ENCODE assay signal across 23 cellular contexts in the genomic region with DNA sequence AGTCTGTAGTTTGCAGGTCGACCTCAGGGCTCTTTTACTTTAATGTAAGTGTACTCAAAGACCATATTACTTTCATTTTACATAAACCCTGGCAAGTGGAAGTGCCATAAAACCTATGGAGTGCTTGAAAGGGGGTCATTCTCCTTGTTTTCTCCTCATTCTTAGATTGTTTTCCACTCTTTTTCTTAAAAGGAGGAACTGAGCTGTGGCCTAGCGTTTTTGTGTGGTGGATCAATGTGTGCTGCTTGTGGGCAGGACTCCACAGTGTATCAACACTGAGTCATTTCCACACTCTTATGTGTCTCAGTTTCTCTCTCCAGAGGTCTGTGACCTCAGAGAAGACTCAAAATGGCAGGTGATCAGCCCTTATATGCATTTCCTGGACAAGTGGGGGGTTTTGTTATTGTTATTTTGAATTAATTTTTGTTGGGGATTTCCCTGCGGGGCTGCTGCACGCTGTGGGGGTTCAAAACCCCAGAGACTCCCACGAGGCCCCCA.
A peak's percentile ranks its signal among the peaks of the same experiment; 100 is the strongest.
DNase-seq lines count a peak whose midpoint lies in the region; ATAC-seq, FAIRE-seq and TF ChIP-seq lines count a peak whose summit lies in the region.
"Had no signal": no experiment of that assay in that cellular context is flagged by ENCODE, and none has a peak within 500 bp of the region (broad histone marks: within the 10 kb centered on the region; RNA-seq: fewer than 3 reads in every experiment).

No MANE protein-coding gene starts in this region.

- H3K9me2 ChIP-seq in Karpas-422 (replicated peaks; ENCODE audit: insufficient read depth, low read length), result no peaks in the 10 kb centered on the region

- H3K4me3 ChIP-seq in Karpas-422 (ENCODE audit: low read length), result no peak overlapping the region
- peak overlapping the region; percentile 15; the same call in 1 of the 2 replicates for H3K4me3 ChIP-seq in OCI-LY3 (ENCODE audit: low read length)
- H3K4me3 ChIP-seq: BLaER1, GM23248, MG63 had no signal

- H3K9ac ChIP-seq in Karpas-422 (ENCODE audit: low read length) (no peak overlapping the region), OCI-LY3 (ENCODE audit: low read length) (no peak overlapping the region)
- H3K9ac ChIP-seq: BLaER1, GM23248 had no signal

- peak; percentile 23 for FAIRE-seq in H54 (lab: Jason Lieb, UNC)
- no peak for FAIRE-seq in RCC 7860 (lab: Jason Lieb, UNC)
- FAIRE-seq: D721Med, HepG2 had no signal

- no peaks in the 10 kb centered on the region for H3K4me1 Mint-ChIP-seq in activated naive CD4-positive, alpha-beta T cell treated with anti-CD3 and anti-CD28 coated beads, Interleukin-2, amount 10 ng/mL, durations not matched to agents 7 days and 5 days
- no peaks in the 10 kb centered on the region for H3K4me1 Mint-ChIP-seq in CD4-positive, alpha-beta T cell (ENCODE audit: low read depth)
- H3K4me1 Mint-ChIP-seq: CD4-positive, CD25-positive, alpha-beta regulatory T cell had no signal

- TF ChIP-seq POLR2A in H54 (IDR thresholded peaks at IDR 0.05; ENCODE audit: low read depth, low read length), result no peak

- H3K36me3 Mint-ChIP-seq in activated naive CD4-positive, alpha-beta T cell treated with anti-CD3 and anti-CD28 coated beads, Interleukin-2, amount 10 ng/mL, durations not matched to agents 7 days and 5 days, result no peaks in the 10 kb centered on the region
- no peaks in the 10 kb centered on the region for H3K36me3 Mint-ChIP-seq in CD4-positive, alpha-beta T cell (ENCODE audit: low read depth)
- H3K36me3 Mint-ChIP-seq: CD4-positive, CD25-positive, alpha-beta regulatory T cell had no signal

- H3K36me3 ChIP-seq in Karpas-422 (ENCODE audit: insufficient read depth, low read length), result no peaks in the 10 kb centered on the region
- H3K36me3 ChIP-seq in OCI-LY3 (replicated peaks; ENCODE audit: low read depth, low read length), result no peaks in the 10 kb centered on the region
- H3K36me3 ChIP-seq: BLaER1, MG63 had no signal

- POLR2A ChIA-PET in CD4-positive, alpha-beta T cell (lab: Charles Lee), result no interaction called here

- no peaks in the 10 kb centered on the region for H3K79me2 ChIP-seq in Karpas-422 (ENCODE audit: low read length)
- no peaks in the 10 kb centered on the region for H3K79me2 ChIP-seq in OCI-LY3 (ENCODE audit: low read length)

- H3K9me3 ChIP-seq in Karpas-422 (ENCODE audit: low read length), result peaks cover 2% of the 10 kb centered on the region; the same call in 1 of the 2 replicates
- H3K9me3 ChIP-seq in OCI-LY3 (ENCODE audit: insufficient read depth, low read length), result no peaks in the 10 kb centered on the region
- peaks cover 6% of the 10 kb centered on the region for H3K9me3 ChIP-seq in CD4-positive, alpha-beta T cell (ENCODE audit: control insufficient read depth, low read length)
- H3K9me3 ChIP-seq: BLaER1, MG63 had no signal

- H3K4me1 ChIP-seq in Karpas-422 (ENCODE audit: low read length) (no peaks in the 10 kb centered on the region), OCI-LY3 (ENCODE audit: low read length) (peaks cover 24% of the 10 kb centered on the region)
- H3K4me1 ChIP-seq: BLaER1 had no signal

- no peak overlapping the region for H3K27ac Mint-ChIP-seq in activated naive CD4-positive, alpha-beta T cell treated with anti-CD3 and anti-CD28 coated beads, Interleukin-2, amount 10 ng/mL, durations not matched to agents 7 days and 5 days
- H3K27ac Mint-ChIP-seq in CD4-positive, alpha-beta T cell, result no peak overlapping the region
- H3K27ac Mint-ChIP-seq: CD4-positive, CD25-positive, alpha-beta regulatory T cell had no signal

- CTCF ChIA-PET in activated naive CD4-positive, alpha-beta T cell treated with anti-CD3 and anti-CD28 coated beads, Interleukin-2, amount 10 ng/mL, durations not matched to agents 7 days and 5 days (lab: Charles Lee), result no interaction called here
- CTCF ChIA-PET in CD4-positive, alpha-beta T cell (lab: Charles Lee), result no interaction called here

- H3K27me3 ChIP-seq in Karpas-422 (ENCODE audit: low read length) (no peaks in the 10 kb centered on the region), OCI-LY3 (ENCODE audit: low read depth, low read length) (no peaks in the 10 kb centered on the region)
- no peaks in the 10 kb centered on the region for H3K27me3 ChIP-seq in CD4-positive, alpha-beta T cell (ENCODE audit: control insufficient read depth, insufficient read depth, low read length)
- H3K27me3 ChIP-seq: BLaER1, MG63 had no signal

- H2AFZ ChIP-seq in Karpas-422 (ENCODE audit: low read length) (peak overlapping the region; percentile 43; the same call in 1 of the 2 replicates), OCI-LY3 (ENCODE audit: low read depth, low read length) (peak overlapping the region; percentile 73; the same call in 1 of the 2 replicates)
- H2AFZ ChIP-seq: GM23248 had no signal

- DNase-seq in H54 (ENCODE audit: insufficient read length, low spot score) (no peak), Karpas-422 (no peak), UCSD-AML1 (lab: John Stamatoyannopoulos, UW; ENCODE audit: unreplicated experiment) (peak; percentile 14), RCC 7860 (ENCODE audit: low spot score) (no peak)
- DNase-seq in activated T-cell treated with anti-CD3 and anti-CD28 coated beads, Interleukin-2, amount 50 U/mL, for 1 hour, result no peak
- DNase-seq in activated naive CD4-positive, alpha-beta T cell treated with anti-CD3 and anti-CD28 coated beads, Interleukin-2, amount 10 ng/mL, durations not matched to agents 7 days and 5 days, result no peak
- no peak for DNase-seq in CD4-positive, alpha-beta T cell
- DNase-seq: CD4-positive, CD25-positive, alpha-beta regulatory T cell; GM23248; HCEC 1CT; MG63; NCI-H1092 treated with DMSO at 0.1 percent for 48 hours; NCI-H1436; NCI-H187; NCI-H2171 treated with DMSO at 0.1 percent for 48 hours; NCI-H524 treated with DMSO at 0.1 percent for 48 hours; NCI-H82 had no signal

- H3K27ac ChIP-seq in Karpas-422 (ENCODE audit: low read length) (no peak overlapping the region), OCI-LY3 (ENCODE audit: low read length) (peak overlapping the region; percentile 61)
- no peak overlapping the region for H3K27ac ChIP-seq in CD4-positive, alpha-beta T cell (ENCODE audit: low read depth, low read length)
- H3K27ac ChIP-seq: BLaER1, GM23248, HL-60 had no signal

- no peak overlapping the region for H3K4me3 Mint-ChIP-seq in activated naive CD4-positive, alpha-beta T cell treated with anti-CD3 and anti-CD28 coated beads, Interleukin-2, amount 10 ng/mL, durations not matched to agents 7 days and 5 days
- H3K4me3 Mint-ChIP-seq in CD4-positive, alpha-beta T cell, result no peak overlapping the region
- H3K4me3 Mint-ChIP-seq: CD4-positive, CD25-positive, alpha-beta regulatory T cell had no signal

- no peak for ATAC-seq in CD4-positive, alpha-beta T cell (ENCODE audit: poor library complexity)
- ATAC-seq: HepG2, SK-N-SH treated with all-trans-retinoic acid at 6 μM for 48 hours had no signal

- H3K4me2 ChIP-seq in Karpas-422 (ENCODE audit: low read depth, low read length, poor library complexity, severe bottlenecking) (no peak overlapping the region), OCI-LY3 (ENCODE audit: low read length) (peak overlapping the region; percentile 43)
- H3K4me2 ChIP-seq: BLaER1 had no signal

- intact Hi-C loops in CD4-positive, alpha-beta T cell (cut with DNase I, micrococcal nuclease), result no loop called here

- H4K20me1 ChIP-seq in Karpas-422 (ENCODE audit: insufficient read depth, low read depth, low read length) (no peaks in the 10 kb centered on the region), OCI-LY3 (ENCODE audit: insufficient read depth, low read length) (no peaks in the 10 kb centered on the region)
- H4K20me1 ChIP-seq: BLaER1 had no signal

- TF ChIP-seq CTCF in OCI-LY3 (IDR thresholded peaks at IDR 0.05; ENCODE audit: low read depth, low read length), result no peak
- no peak for TF ChIP-seq CTCF in CD4-positive, alpha-beta T cell (IDR thresholded peaks at IDR 0.05)

- peaks cover 15% of the 10 kb centered on the region for H3K9me3 Mint-ChIP-seq in activated naive CD4-positive, alpha-beta T cell treated with anti-CD3 and anti-CD28 coated beads, Interleukin-2, amount 10 ng/mL, durations not matched to agents 7 days and 5 days
- peaks cover 22% of the 10 kb centered on the region for H3K9me3 Mint-ChIP-seq in CD4-positive, alpha-beta T cell

- no peaks in the 10 kb centered on the region for H3K27me3 Mint-ChIP-seq in activated naive CD4-positive, alpha-beta T cell treated with anti-CD3 and anti-CD28 coated beads, Interleukin-2, amount 10 ng/mL, durations not matched to agents 7 days and 5 days
- no peaks in the 10 kb centered on the region for H3K27me3 Mint-ChIP-seq in CD4-positive, alpha-beta T cell
- H3K27me3 Mint-ChIP-seq: CD4-positive, CD25-positive, alpha-beta regulatory T cell had no signal
